8 cellular contexts compared by ENCODE assay signal in the genomic region with DNA sequence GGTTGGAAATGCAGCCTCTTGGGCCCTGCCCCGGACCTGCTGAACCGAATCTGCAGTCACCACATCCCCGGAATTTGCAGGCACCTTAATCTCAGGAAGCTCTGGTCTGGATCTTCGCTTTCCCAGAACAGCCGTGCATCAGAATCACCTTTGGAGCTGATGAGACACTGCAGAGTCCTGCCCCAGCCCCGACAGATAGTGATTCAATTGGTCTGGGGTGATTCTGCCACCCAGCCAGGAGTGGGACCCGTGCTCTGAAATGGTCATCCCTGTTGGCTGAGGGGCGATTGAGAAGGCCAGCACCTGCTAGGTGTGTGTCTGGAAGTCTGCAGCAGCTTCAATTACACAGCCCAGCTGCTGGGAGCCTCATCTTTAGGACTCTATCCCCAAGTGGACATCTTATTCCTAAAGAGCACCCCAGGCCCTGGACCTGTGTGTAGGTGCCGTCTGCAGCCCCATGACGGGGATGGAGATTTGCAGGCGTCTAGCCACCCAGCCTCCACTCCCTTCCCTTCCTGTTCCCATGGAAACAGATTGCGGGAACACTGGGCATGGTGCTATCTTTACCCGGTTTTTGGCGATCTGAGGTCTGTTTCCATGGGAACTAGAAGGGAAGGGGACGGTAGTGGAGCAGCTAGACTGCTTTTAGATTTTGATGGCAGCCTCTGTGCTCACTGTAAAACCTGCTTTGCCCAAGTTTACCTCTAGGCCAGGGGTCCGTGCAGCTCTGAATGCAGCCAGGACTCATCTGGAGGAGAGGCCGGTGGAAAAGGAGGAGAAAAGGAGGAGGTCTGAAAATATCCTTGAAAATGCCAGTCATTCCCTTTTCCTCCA.
DNase-seq lines count a peak whose midpoint lies in the region; ATAC-seq lines count a peak whose summit lies in the region.

No MANE protein-coding gene starts in this region.

- no peaks in the 10 kb centered on the region for H3K9me3 Mint-ChIP-seq in activated CD8-positive, alpha-beta memory T cell treated with anti-CD3 and anti-CD28 coated beads, Interleukin-2, amount 10 ng/mL, durations not matched to agents 7 days and 5 days (ENCODE audit: low read depth)
- no peaks in the 10 kb centered on the region for H3K9me3 Mint-ChIP-seq in T-cell

- POLR2A ChIA-PET in T-cell (lab: Charles Lee), result no interaction called here

- no peak for DNase-seq in activated CD8-positive, alpha-beta memory T cell treated with anti-CD3 and anti-CD28 coated beads, Interleukin-2, amount 10 ng/mL, durations not matched to agents 7 days and 5 days
- no peak for DNase-seq in activated CD8-positive, alpha-beta memory T cell treated with anti-CD3 and anti-CD28 coated beads, Interleukin-2, amount 50 U/mL, for 4 hours
- DNase-seq in T-cell, result peak in 1 of 34 experiments; percentile 53
- DNase-seq in left cardiac atrium, result no peak
- peak; percentile 80 for DNase-seq in superior temporal gyrus (ENCODE audit: extremely low spot score)
- DNase-seq in NCI-H1436 (lab: John Stamatoyannopoulos, UW), result no peak
- no peak for DNase-seq in OCI-M2 (lab: John Stamatoyannopoulos, UW; ENCODE audit: unreplicated experiment)
- no peak for DNase-seq in stimulated activated CD4-positive, alpha-beta T cell treated with anti-CD3 and anti-CD28 coated beads, Interleukin-4, amount 100 ng/mL, for 24 hours

- no peaks in the 10 kb centered on the region for H3K36me3 Mint-ChIP-seq in activated CD8-positive, alpha-beta memory T cell treated with anti-CD3 and anti-CD28 coated beads, Interleukin-2, amount 10 ng/mL, durations not matched to agents 7 days and 5 days
- H3K36me3 Mint-ChIP-seq in T-cell, result no peaks in the 10 kb centered on the region

- no peak overlapping the region for H3K4me3 Mint-ChIP-seq in activated CD8-positive, alpha-beta memory T cell treated with anti-CD3 and anti-CD28 coated beads, Interleukin-2, amount 10 ng/mL, durations not matched to agents 7 days and 5 days
- peak overlapping the region; percentile 9 to 60 (median 59) for H3K4me3 Mint-ChIP-seq in T-cell

- peaks cover 43% of the 10 kb centered on the region for H3K4me1 Mint-ChIP-seq in activated CD8-positive, alpha-beta memory T cell treated with anti-CD3 and anti-CD28 coated beads, Interleukin-2, amount 10 ng/mL, durations not matched to agents 7 days and 5 days
- H3K4me1 Mint-ChIP-seq in T-cell, result peaks cover 67 to 90% (median 85%) of the 10 kb centered on the region in 3 donors

- CTCF ChIA-PET in activated CD8-positive, alpha-beta memory T cell treated with anti-CD3 and anti-CD28 coated beads, Interleukin-2, amount 10 ng/mL, durations not matched to agents 7 days and 5 days (lab: Charles Lee), result interaction anchor here (0.9 to 2.1 kb wide), 5 partner anchors 10 to 503 kb away, joined by 3 to 7 read pairs (median 3); no protein-coding TSS in a partner anchor
- CTCF ChIA-PET in T-cell (lab: Charles Lee), result no interaction called here

- H3K27ac Mint-ChIP-seq in activated CD8-positive, alpha-beta memory T cell treated with anti-CD3 and anti-CD28 coated beads, Interleukin-2, amount 10 ng/mL, durations not matched to agents 7 days and 5 days, result no peak overlapping the region
- H3K27ac Mint-ChIP-seq in T-cell, result peak overlapping the region; percentile 92 to 98

- H3K27me3 Mint-ChIP-seq in activated CD8-positive, alpha-beta memory T cell treated with anti-CD3 and anti-CD28 coated beads, Interleukin-2, amount 10 ng/mL, durations not matched to agents 7 days and 5 days, result peaks cover 3% of the 10 kb centered on the region
- no peaks in the 10 kb centered on the region for H3K27me3 Mint-ChIP-seq in T-cell

- peak; percentile 2 for ATAC-seq in activated CD8-positive, alpha-beta memory T cell treated with anti-CD3 and anti-CD28 coated beads, Interleukin-2, amount 10 ng/mL, durations not matched to agents 7 days and 5 days
- ATAC-seq in T-cell (replicated peaks in 1 of 4) (peak; percentile 6 to 38 (median 10)), left cardiac atrium (peak; percentile 38 to 54)

- intact Hi-C loops in left cardiac atrium (cut with DNase I), result loop anchor here (5.0 to 10.0 kb wide), 2 partner anchors 90 to 142 kb away; no protein-coding TSS in a partner anchor
